In genomic region chr21:35005825-35006224, GRCh38 we compare ENCODE assay signal across 13 cellular contexts.
"Had no signal": no experiment of that assay in that cellular context is flagged by ENCODE, and none has a peak within 500 bp of the region (broad histone marks: within the 10 kb centered on the region; RNA-seq: fewer than 3 reads in every experiment).

No MANE protein-coding gene starts in this region.

- H3K4me3 Mint-ChIP-seq: activated CD8-positive, alpha-beta T cell treated with anti-CD3 and anti-CD28 coated beads, Interleukin-2, amount 10 ng/mL, durations not matched to agents 7 days and 5 days; neural crest cell; WTC11 had no signal

- H3K9me3 ChIP-seq: left lung, ovary, stomach, testis, upper lobe of right lung had no signal

- H3K4me1 ChIP-seq: stomach, testis, upper lobe of right lung had no signal

- H3K27ac ChIP-seq: hepatocyte, left lung, ovary, stomach, testis, upper lobe of right lung had no signal

- H3K27ac Mint-ChIP-seq: activated CD8-positive, alpha-beta T cell treated with anti-CD3 and anti-CD28 coated beads, Interleukin-2, amount 10 ng/mL, durations not matched to agents 7 days and 5 days; WTC11 had no signal

- H3K4me1 Mint-ChIP-seq: neural crest cell, WTC11 had no signal

- H3K9me3 Mint-ChIP-seq: neural crest cell, WTC11 had no signal

- H3K4me3 ChIP-seq: hepatocyte, left lung, ovary, stomach, testis, upper lobe of right lung had no signal

- H3K4me2 ChIP-seq: hepatocyte had no signal

- H3K27me3 ChIP-seq: hepatocyte, left lung, ovary, stomach, testis, upper lobe of right lung had no signal

- H3K36me3 Mint-ChIP-seq: WTC11 had no signal

- H3K36me3 ChIP-seq: left lung, ovary, stomach, upper lobe of right lung had no signal

- ATAC-seq: activated CD8-positive, alpha-beta T cell treated with anti-CD3 and anti-CD28 coated beads, Interleukin-2, amount 10 ng/mL, durations not matched to agents 7 days and 5 days; left lung; sciatic nerve; upper lobe of right lung; WTC11 had no signal

- DNase-seq: activated CD4-positive, alpha-beta T cell treated with anti-CD3 and anti-CD28 coated beads for 48 hours; activated CD8-positive, alpha-beta T cell treated with anti-CD3 and anti-CD28 coated beads, Interleukin-2, amount 10 ng/mL, durations not matched to agents 7 days and 5 days; kidney; left lung; ovary; stimulated activated CD4-positive, alpha-beta T cell treated with anti-CD3 and anti-CD28 coated beads, Interleukin-1b, Interleukin-23, amount 100 ng/mL, for 48 hours; stomach; testis; upper lobe of right lung had no signal
